Comparison of ENCODE assay signal across 15 cellular contexts in genomic region chr9:109286571-109286977, GRCh38. TPM values are rescaled to one million over a fixed set of nuclear protein-coding genes. Genes with fewer than 3 reads are reported as not detected.
DNase-seq lines count a peak whose midpoint lies in the region; FAIRE-seq and TF ChIP-seq lines count a peak whose summit lies in the region.
"Had no signal": no experiment of that assay in that cellular context is flagged by ENCODE, and none has a peak within 500 bp of the region (broad histone marks: within the 10 kb centered on the region; RNA-seq: fewer than 3 reads in every experiment).

No MANE protein-coding gene starts in this region.

- TF ChIP-seq POLR2A in H54 (IDR thresholded peaks at IDR 0.05; ENCODE audit: low read depth, low read length), result no peak

- TF ChIP-seq CTCF in fibroblast of the aortic adventitia (IDR thresholded peaks at IDR 0.05; ENCODE audit: insufficient read depth, low read length), result no peak

- no peak overlapping the region for H3K4me3 ChIP-seq in fibroblast of the aortic adventitia (ENCODE audit: low read depth, low read length)
- H3K4me3 ChIP-seq: BLaER1, coronary artery, gastroesophageal sphincter, neural progenitor cell had no signal

- peak; percentile 94 for FAIRE-seq in H54 (lab: Jason Lieb, UNC)

- DNase-seq in A172 (ENCODE audit: low spot score), result peak; percentile 68
- peak; percentile 89 for DNase-seq in H54 (ENCODE audit: insufficient read length, low spot score)
- DNase-seq in RKO (ENCODE audit: low spot score), result peak; percentile 79
- DNase-seq in fibroblast of the aortic adventitia (ENCODE audit: low read depth), result peak; percentile 10
- DNase-seq in NCI-H1694 (lab: John Stamatoyannopoulos, UW), result no peak
- DNase-seq in stimulated activated CD8-positive, alpha-beta memory T cell treated with anti-CD3 and anti-CD28 coated beads, Interleukin-4, amount 100 ng/mL, for 48 hours, result no peak
- no peak for DNase-seq in midbrain (lab: John Stamatoyannopoulos, UW)
- no peak for DNase-seq in NCI-H1436 (lab: John Stamatoyannopoulos, UW)
- DNase-seq: activated CD4-positive, alpha-beta memory T cell treated with anti-CD3 and anti-CD28 coated beads, Interleukin-2, amount 10 ng/mL, durations not matched to agents 7 days and 5 days; activated naive CD4-positive, alpha-beta T cell treated with anti-CD3 and anti-CD28 coated beads, Interleukin-2, amount 10 ng/mL, durations not matched to agents 7 days and 5 days; left colon had no signal

RNA-seq across cellular contexts. Expression of gene EPB41L4B, which starts 34.3 kb away (rescaled TPM):
- total RNA-seq in A172 (2014; rRNA removed; shearing (Covaris generic)), result 0.93 and 1.7 TPM in 2 replicates
- 0.08 and 1.8 TPM in 2 replicates for total RNA-seq in fibroblast of the aortic adventitia (ENCODE audit: low replicate concordance)

Comparison
In these comparisons a context has a peak if more than half of its experiments do, and no peak if none do; other contexts are left out.
1. DNase-seq: peak in A172 (single experiment), H54 (single experiment), RKO (single experiment) and fibroblast of the aortic adventitia (single experiment); none in NCI-H1694 (single experiment), stimulated activated CD8-positive, alpha-beta memory T cell treated with anti-CD3 and anti-CD28 coated beads, Interleukin-4, amount 100 ng/mL, for 48 hours (single experiment), midbrain (single experiment) and NCI-H1436 (single experiment).